Comparison of ENCODE assay signal across 10 cellular contexts in the genomic region with DNA sequence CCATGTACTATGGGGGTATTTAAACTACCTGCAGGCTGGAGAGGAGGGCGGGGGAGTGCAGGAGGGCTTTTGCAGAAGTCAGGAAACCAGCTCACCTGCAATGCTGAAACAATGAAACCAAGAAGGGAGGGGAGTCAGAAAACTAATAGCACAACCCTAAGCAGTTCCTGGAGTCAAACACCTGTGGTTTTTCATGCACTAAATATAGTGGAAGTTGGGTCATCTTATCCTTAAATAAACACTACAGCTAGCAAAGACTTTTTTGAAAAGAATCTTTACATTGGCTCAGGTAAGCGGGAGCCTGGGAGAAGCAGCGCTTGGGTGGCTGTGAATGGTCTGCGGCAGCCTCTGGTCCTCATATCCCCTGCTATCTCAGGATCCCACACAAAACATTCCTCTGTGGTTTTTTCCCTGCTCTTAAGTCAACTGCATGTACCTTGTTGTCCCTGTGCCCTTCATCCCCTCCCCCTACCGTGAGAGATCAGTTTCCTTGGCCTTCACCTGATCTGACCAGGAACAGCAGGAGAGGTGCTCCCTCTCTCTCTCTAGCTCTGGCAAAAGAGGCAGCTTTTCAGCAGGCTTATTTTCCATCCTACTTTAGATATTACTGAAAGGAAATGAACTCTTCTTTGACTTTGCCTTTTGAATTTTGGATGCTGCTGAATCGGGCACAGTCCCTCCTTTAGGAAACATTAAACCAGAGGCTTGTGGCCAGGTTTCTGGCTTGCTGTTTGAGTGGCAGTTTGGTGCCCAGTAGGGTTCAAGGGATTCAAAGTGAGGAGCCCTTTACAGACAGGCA. TPM values are rescaled to one million over a fixed set of nuclear protein-coding genes. Genes with fewer than 3 reads are reported as not detected.
DNase-seq lines count a peak whose midpoint lies in the region; ATAC-seq and TF ChIP-seq lines count a peak whose summit lies in the region.
"Had no signal": no experiment of that assay in that cellular context is flagged by ENCODE, and none has a peak within 500 bp of the region (broad histone marks: within the 10 kb centered on the region; RNA-seq: fewer than 3 reads in every experiment).

No MANE protein-coding gene starts in this region.

- intact Hi-C loops in right lobe of liver (cut with DNase I) = no loop called here

- TF ChIP-seq POLR2A in right lobe of liver (IDR thresholded peaks at IDR 0.05) = no peak

- peaks cover 19% of the 10 kb centered on the region for H3K36me3 Mint-ChIP-seq in stimulated activated effector memory CD8-positive, alpha-beta T cell treated with anti-CD3 and anti-CD28 coated beads, Interleukin-12 subunit alpha, Interleukin-12 subunit beta, amount 100 ng/mL, for 72 hours

- H3K27ac ChIP-seq in right lobe of liver = peak overlapping the region in 2 of 3 donors; percentile 14 to 20

- H3K27me3 ChIP-seq in right lobe of liver = no peaks in the 10 kb centered on the region

- H3K9me3 ChIP-seq in right lobe of liver = no peaks in the 10 kb centered on the region

- DNase-seq in DMS53 treated with DMSO at 0.1 percent for 48 hours (lab: John Stamatoyannopoulos, UW; ENCODE audit: unreplicated experiment) (peak; percentile 61), NCI-H2196 (lab: John Stamatoyannopoulos, UW; ENCODE audit: unreplicated experiment) (peak; percentile 87), right lobe of liver (peak in 1 of 3 donors; percentile 74), SIG-M5 (lab: John Stamatoyannopoulos, UW) (no peak)
- DNase-seq in activated effector memory CD4-positive, alpha-beta T cell treated with Interleukin-2 at 50 U/mL for 16 hours = no peak
- DNase-seq in stimulated activated effector memory CD8-positive, alpha-beta T cell treated with anti-CD3 and anti-CD28 coated beads, Interleukin-12 subunit alpha, Interleukin-12 subunit beta, amount 100 ng/mL, for 72 hours (ENCODE audit: low spot score in 2 of 2) = no peak
- DNase-seq: cerebellar nuclear complex, foreskin fibroblast had no signal

- no peak for TF ChIP-seq CTCF in right lobe of liver (IDR thresholded peaks at IDR 0.05)

- no peaks in the 10 kb centered on the region for H3K9me3 Mint-ChIP-seq in stimulated activated effector memory CD8-positive, alpha-beta T cell treated with anti-CD3 and anti-CD28 coated beads, Interleukin-12 subunit alpha, Interleukin-12 subunit beta, amount 100 ng/mL, for 72 hours

- WGBS in right lobe of liver (ENCODE audit: insufficient coverage, low coverage, low lambda C conversion rate, missing lambda C conversion rate) = 60% methylated on average over 6 of the region's 6 CpGs

- no peaks in the 10 kb centered on the region for H3K36me3 ChIP-seq in right lobe of liver

- no peak overlapping the region for H3K27ac Mint-ChIP-seq in stimulated activated effector memory CD8-positive, alpha-beta T cell treated with anti-CD3 and anti-CD28 coated beads, Interleukin-12 subunit alpha, Interleukin-12 subunit beta, amount 100 ng/mL, for 72 hours

- no peak overlapping the region for H3K4me3 Mint-ChIP-seq in stimulated activated effector memory CD8-positive, alpha-beta T cell treated with anti-CD3 and anti-CD28 coated beads, Interleukin-12 subunit alpha, Interleukin-12 subunit beta, amount 100 ng/mL, for 72 hours

- H3K4me3 ChIP-seq in right lobe of liver = no peak overlapping the region

- peaks cover 0 to 43% (median 19%) of the 10 kb centered on the region in 4 donors for H3K4me1 ChIP-seq in right lobe of liver

- H3K4me1 Mint-ChIP-seq in stimulated activated effector memory CD8-positive, alpha-beta T cell treated with anti-CD3 and anti-CD28 coated beads, Interleukin-12 subunit alpha, Interleukin-12 subunit beta, amount 100 ng/mL, for 72 hours = peaks cover 75% of the 10 kb centered on the region

- peak; percentile 62 for ATAC-seq in GM21447 (IDR thresholded peaks at IDR 0.05; ENCODE audit: unreplicated experiment)
- ATAC-seq in right lobe of liver = peak; percentile 2 to 54 (median 12)
- ATAC-seq in stimulated activated effector memory CD8-positive, alpha-beta T cell treated with anti-CD3 and anti-CD28 coated beads, Interleukin-12 subunit alpha, Interleukin-12 subunit beta, amount 100 ng/mL, for 72 hours = no peak
- ATAC-seq in HG03469 (IDR thresholded peaks at IDR 0.05; ENCODE audit: unreplicated experiment) = no peak

RNA-seq across cellular contexts. Expression of a gene that starts 26.6 kb away (rescaled TPM):
- 10 to 100 TPM in 1 of 6 experiments, 1 to 10 TPM in 5; 2.3 to 13.7 (median 3.0) TPM for total RNA-seq in right lobe of liver

Comparison
In these comparisons a context has a peak if more than half of its experiments do, and no peak if none do; other contexts are left out.
1. DNase-seq: peak in DMS53 treated with DMSO at 0.1 percent for 48 hours (single experiment) and NCI-H2196 (single experiment); none in SIG-M5 (single experiment), activated effector memory CD4-positive, alpha-beta T cell treated with Interleukin-2 at 50 U/mL for 16 hours (single experiment) and stimulated activated effector memory CD8-positive, alpha-beta T cell treated with anti-CD3 and anti-CD28 coated beads, Interleukin-12 subunit alpha, Interleukin-12 subunit beta, amount 100 ng/mL, for 72 hours (0 of 2).
2. ATAC-seq: peak in GM21447 (single experiment) and right lobe of liver (4 of 4); none in stimulated activated effector memory CD8-positive, alpha-beta T cell treated with anti-CD3 and anti-CD28 coated beads, Interleukin-12 subunit alpha, Interleukin-12 subunit beta, amount 100 ng/mL, for 72 hours (single experiment) and HG03469 (single experiment).